ENCODE assay signal across 8 cellular contexts in the genomic region with DNA sequence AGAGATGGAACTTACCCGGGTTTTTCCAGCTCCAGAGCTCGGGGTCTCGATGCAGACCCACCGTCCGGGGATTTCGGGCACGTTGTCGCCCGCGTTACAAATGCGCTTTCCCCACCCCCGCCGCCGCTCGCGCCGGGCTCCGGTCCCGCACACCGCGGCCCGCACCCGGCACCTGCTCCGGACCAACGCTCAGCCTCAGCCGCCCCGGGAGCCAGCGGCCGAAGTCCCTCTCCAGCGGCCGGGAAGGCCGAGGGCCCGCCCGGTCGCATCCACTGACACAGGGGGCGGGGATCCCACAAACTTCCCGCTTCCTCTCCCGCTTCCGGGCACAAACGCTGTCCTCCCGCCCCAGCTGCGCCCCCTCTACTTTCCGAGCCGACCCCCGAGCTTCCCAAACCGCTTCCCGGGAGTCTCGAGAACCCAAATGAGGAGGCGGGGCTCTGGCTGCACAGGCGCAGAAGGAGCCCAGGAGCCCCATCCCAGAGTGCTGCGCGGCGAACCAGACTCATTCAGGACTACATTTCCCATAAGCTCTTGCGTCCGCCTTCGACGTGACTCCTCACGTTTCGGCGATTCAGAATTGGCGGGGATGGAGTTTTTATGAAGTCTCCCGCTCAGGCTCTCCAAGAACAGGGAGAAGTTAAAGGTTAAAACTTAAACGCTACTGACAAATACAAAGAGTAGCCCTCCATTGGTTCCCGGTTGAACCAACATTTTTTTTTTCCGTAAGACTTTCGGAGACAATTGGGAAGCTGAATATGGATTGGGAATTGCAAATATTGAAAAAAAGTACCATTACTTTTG. TPM values are rescaled to one million over a fixed set of nuclear protein-coding genes. Genes with fewer than 3 reads are reported as not detected.
DNase-seq lines count a peak whose midpoint lies in the region; ATAC-seq and TF ChIP-seq lines count a peak whose summit lies in the region.

A gene (minus strand): TSS at position 442 of the 804 bp plus-strand sequence. CDS start 2,553 bp downstream, outside the sequence.

- ATAC-seq in GM18505 (IDR thresholded peaks at IDR 0.05; ENCODE audit: unreplicated experiment), result peak; percentile 82
- peak; percentile 86 for ATAC-seq in HG02973 (IDR thresholded peaks at IDR 0.05; ENCODE audit: unreplicated experiment)
- ATAC-seq in GM21526 (IDR thresholded peaks at IDR 0.05; ENCODE audit: low FRiP score, unreplicated experiment), result no peak

- DNase-seq in NCI-H2029 (lab: John Stamatoyannopoulos, UW) (peak; percentile 93), T-helper 9 cell (peak; percentile 76), astrocyte of the hippocampus (ENCODE audit: low read depth, low spot score) (peak; percentile 96), hippocampal formation (lab: John Stamatoyannopoulos, UW) (peak; percentile 88 to 89), renal cortical epithelial cell (ENCODE audit: low read depth) (peak; percentile 87)

- peak; percentile 54 for TF ChIP-seq POLR2A in GM18505 (IDR thresholded peaks at IDR 0.05; ENCODE audit: borderline replicate concordance, extremely low read depth, insufficient read depth, insufficient read length)

RNA-seq across cellular contexts. Expression of the gene that starts here (rescaled TPM):
- total RNA-seq in renal cortical epithelial cell, result 4.5 and 5.0 TPM in 2 replicates
